In genomic region chr15:63292771-63293170, GRCh38 we compare ENCODE assay signal across 16 cellular contexts.
A peak's percentile ranks its signal among the peaks of the same experiment; 100 is the strongest.
DNase-seq lines count a peak whose midpoint lies in the region; ATAC-seq, FAIRE-seq and TF ChIP-seq lines count a peak whose summit lies in the region.
"Had no signal": no experiment of that assay in that cellular context is flagged by ENCODE, and none has a peak within 500 bp of the region (broad histone marks: within the 10 kb centered on the region; RNA-seq: fewer than 3 reads in every experiment).

No MANE protein-coding gene starts in this region.

- peak; percentile 81 for FAIRE-seq in RCC 7860 (lab: Jason Lieb, UNC)

- H3K4me3 ChIP-seq in GM12865 (ENCODE audit: low read depth, low read length) (no peak overlapping the region), fibroblast of mammary gland (ENCODE audit: control insufficient read depth, low read depth, low read length) (no peak overlapping the region)
- H3K4me3 ChIP-seq: Peyer's patch had no signal

- no peaks in the 10 kb centered on the region for H3K9me3 Mint-ChIP-seq in stimulated activated memory B cell treated with anti-CD40 and anti-IgM and Interleukin-4, amounts not matched to agents 10 μg/mL and 1 μg/mL and 100 μg/mL, for 72 hours
- H3K9me3 Mint-ChIP-seq: neural crest cell, type B pancreatic cell had no signal

- no peak overlapping the region for H3K4me3 Mint-ChIP-seq in stimulated activated memory B cell treated with anti-CD40 and anti-IgM and Interleukin-4, amounts not matched to agents 10 μg/mL and 1 μg/mL and 100 μg/mL, for 72 hours
- H3K4me3 Mint-ChIP-seq: neural crest cell, type B pancreatic cell had no signal

- ATAC-seq in stimulated activated memory B cell treated with anti-CD40 and anti-IgM and Interleukin-4, amounts not matched to agents 10 μg/mL and 1 μg/mL and 100 μg/mL, for 72 hours, result peak; percentile 95
- no peak for ATAC-seq in HG03280 (IDR thresholded peaks at IDR 0.05; ENCODE audit: unreplicated experiment)
- ATAC-seq: right cardiac atrium had no signal

- H3K36me3 Mint-ChIP-seq in stimulated activated memory B cell treated with anti-CD40 and anti-IgM and Interleukin-4, amounts not matched to agents 10 μg/mL and 1 μg/mL and 100 μg/mL, for 72 hours, result peaks cover 27% of the 10 kb centered on the region

- TF ChIP-seq CTCF in GM12865 (IDR thresholded peaks at IDR 0.05; ENCODE audit: insufficient read depth, low read depth, low read length, missing control alignments), result no peak
- no peak for TF ChIP-seq CTCF in fibroblast of mammary gland (conservative IDR thresholded peaks at IDR 0.05; ENCODE audit: control insufficient read depth, insufficient read depth, low read depth, low read length)

- peaks cover 7% of the 10 kb centered on the region for H3K4me1 Mint-ChIP-seq in stimulated activated memory B cell treated with anti-CD40 and anti-IgM and Interleukin-4, amounts not matched to agents 10 μg/mL and 1 μg/mL and 100 μg/mL, for 72 hours

- no peaks in the 10 kb centered on the region for H3K27me3 Mint-ChIP-seq in stimulated activated memory B cell treated with anti-CD40 and anti-IgM and Interleukin-4, amounts not matched to agents 10 μg/mL and 1 μg/mL and 100 μg/mL, for 72 hours
- H3K27me3 Mint-ChIP-seq: type B pancreatic cell had no signal

- H3K27ac Mint-ChIP-seq in stimulated activated memory B cell treated with anti-CD40 and anti-IgM and Interleukin-4, amounts not matched to agents 10 μg/mL and 1 μg/mL and 100 μg/mL, for 72 hours, result peak overlapping the region; percentile 55
- H3K27ac Mint-ChIP-seq: type B pancreatic cell had no signal

- DNase-seq in GM12865 (ENCODE audit: low read depth) (peak; percentile 41), RCC 7860 (ENCODE audit: low spot score) (peak; percentile 81), fibroblast of mammary gland (ENCODE audit: low read depth) (peak; percentile 30), OCI-M2 (lab: John Stamatoyannopoulos, UW; ENCODE audit: unreplicated experiment) (no peak), SW480 (ENCODE audit: low spot score) (no peak)
- DNase-seq: foreskin melanocyte; mesendoderm; NCI-H1930; NCI-H526 treated with DMSO at 0.1 percent for 48 hours; Peyer's patch; right cardiac atrium; stimulated activated CD4-positive, alpha-beta T cell treated with anti-CD3 and anti-CD28 coated beads, Interleukin-4, amount 100 ng/mL, for 4 hours had no signal

Comparison
In these comparisons a context has a peak if more than half of its experiments do, and no peak if none do; other contexts are left out.
1. DNase-seq: peak in GM12865 (single experiment), RCC 7860 (single experiment) and fibroblast of mammary gland (single experiment); none in OCI-M2 (single experiment) and SW480 (single experiment).